ENCODE assay signal across 22 cellular contexts in genomic region chr4:100882661-100883060, GRCh38.
"Had no signal": no experiment of that assay in that cellular context is flagged by ENCODE, and none has a peak within 500 bp of the region (broad histone marks: within the 10 kb centered on the region; RNA-seq: fewer than 3 reads in every experiment).

No MANE protein-coding gene starts in this region.

- H3K4me3 Mint-ChIP-seq: activated CD8-positive, alpha-beta T cell treated with anti-CD3 and anti-CD28 coated beads for 36 hours; activated naive CD8-positive, alpha-beta T cell treated with anti-CD3 and anti-CD28 coated beads, Interleukin-2, amount 50 U/mL, for 24 hours; activated T-cell treated with anti-CD3 and anti-CD28 coated beads, Interleukin-2, amount 50 U/mL, for 4 hours; T-helper 17 cell had no signal

- H3K4me1 Mint-ChIP-seq: activated naive CD8-positive, alpha-beta T cell treated with anti-CD3 and anti-CD28 coated beads, Interleukin-2, amount 50 U/mL, for 24 hours; T-helper 17 cell had no signal

- H3K27me3 Mint-ChIP-seq: T-helper 17 cell had no signal

- DNase-seq: activated CD4-positive, alpha-beta T cell treated with anti-CD3 and anti-CD28 coated beads for 4 hours; activated CD8-positive, alpha-beta T cell treated with anti-CD3 and anti-CD28 coated beads for 36 hours; activated effector memory CD4-positive, alpha-beta T cell treated with anti-CD3 and anti-CD28 coated beads, Interleukin-2, amount 50 U/mL, for 16 hours; activated naive CD4-positive, alpha-beta T cell treated with Interleukin-2 at 50 U/mL for 16 hours; activated naive CD8-positive, alpha-beta T cell treated with anti-CD3 and anti-CD28 coated beads, Interleukin-2, amount 50 U/mL, for 24 hours; activated T-cell treated with anti-CD3 and anti-CD28 coated beads, Interleukin-2, amount 50 U/mL, for 4 hours; amniotic stem cell; body of pancreas; central memory CD4-positive, alpha-beta T cell; IMR-90; MM.1S; NCI-H1105; NCI-H1436; NCI-H187; NCI-H2081; NCI-H446; NCI-H524; Peyer's patch; Right ventricle myocardium superior; T-helper 17 cell; T-helper 9 cell had no signal

- H3K27ac Mint-ChIP-seq: activated CD8-positive, alpha-beta T cell treated with anti-CD3 and anti-CD28 coated beads for 36 hours; activated naive CD4-positive, alpha-beta T cell treated with anti-CD3 and anti-CD28 coated beads, Interleukin-2, amount 50 U/mL, for 72 hours; activated naive CD8-positive, alpha-beta T cell treated with anti-CD3 and anti-CD28 coated beads, Interleukin-2, amount 50 U/mL, for 24 hours; T-helper 17 cell had no signal
